ENCODE assay signal across 8 cellular contexts in the genomic region with DNA sequence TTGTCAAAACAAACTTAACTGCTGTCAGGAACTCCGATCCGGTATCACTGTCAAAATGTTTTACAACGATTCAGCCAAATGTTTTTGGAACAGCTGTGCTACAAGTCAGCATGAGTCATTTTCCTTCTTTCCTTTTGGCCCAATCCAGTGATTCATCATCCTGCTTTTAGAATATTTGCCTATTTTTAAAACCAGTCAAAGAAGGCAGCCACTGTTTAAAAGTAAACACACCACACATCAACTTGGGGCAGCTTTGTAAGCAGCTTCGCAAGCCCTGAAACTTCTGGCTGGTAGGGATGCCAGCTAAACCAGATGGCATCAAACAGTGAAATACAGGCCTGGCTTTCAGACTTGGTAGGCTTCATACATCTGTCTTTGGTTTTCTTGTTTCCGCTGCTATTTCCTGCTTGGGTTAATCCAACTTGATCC. TPM values are rescaled to one million over a fixed set of nuclear protein-coding genes. Genes with fewer than 3 reads are reported as not detected.
A peak's percentile ranks its signal among the peaks of the same experiment; 100 is the strongest.
DNase-seq lines count a peak whose midpoint lies in the region; ATAC-seq and TF ChIP-seq lines count a peak whose summit lies in the region.

No MANE protein-coding gene starts in this region.

- ATAC-seq in HG02840 (IDR thresholded peaks at IDR 0.05; ENCODE audit: low FRiP score, unreplicated experiment) = no peak
- no peak for ATAC-seq in HG03159 (IDR thresholded peaks at IDR 0.05; ENCODE audit: unreplicated experiment)

- POLR2A ChIA-PET in A673 (lab: Charles Lee; ENCODE audit: low non-redundant PET) (no interaction called here), MCF 10A (lab: Yijun Ruan, JAX) (interaction anchor here (0.6 to 5.2 kb wide), 36 partner anchors 7 to 646 kb away, joined by 3 to 61 read pairs (median 5); partner anchors contain the start of genes BACH1, CCT8 and MAP3K7CL)

- no peaks in the 10 kb centered on the region for H3K27me3 Mint-ChIP-seq in MCF 10A (ENCODE audit: insufficient read depth, unreplicated experiment)

- peak overlapping the region; percentile 92 for H3K27ac Mint-ChIP-seq in MCF 10A (ENCODE audit: low read depth, unreplicated experiment)

- peak overlapping the region; percentile 39 for H3K4me3 Mint-ChIP-seq in MCF 10A (ENCODE audit: unreplicated experiment)

- DNase-seq in A673 (ENCODE audit: low spot score) = peak; percentile 96
- DNase-seq in HS-27A (ENCODE audit: low read depth) = peak; percentile 93
- peak; percentile 91 for DNase-seq in MCF 10A (ENCODE audit: unreplicated experiment)
- peak; percentile 90 to 96 for DNase-seq in lung microvascular endothelial cell (ENCODE audit: low read depth in 2 of 2)
- DNase-seq in OCI-M1 (lab: John Stamatoyannopoulos, UW) = no peak
- no peak for DNase-seq in GM19238 (ENCODE audit: insufficient read length, low spot score)

- H3K4me3 ChIP-seq in A673 (ENCODE audit: low read depth, low read length, poor library complexity, severe bottlenecking) = peak overlapping the region; percentile 7

- BruUV-seq in A673 (replicated peaks; lab: Mats Ljungman, UMichigan) = no TSS peak
- TSS peak; percentile 66 for BruUV-seq in MCF 10A (replicated peaks; lab: Mats Ljungman, UMichigan)

- peaks cover 23% of the 10 kb centered on the region for H3K4me1 Mint-ChIP-seq in MCF 10A (ENCODE audit: insufficient read depth, unreplicated experiment)

- H3K9me3 Mint-ChIP-seq in MCF 10A (ENCODE audit: unreplicated experiment) = no peaks in the 10 kb centered on the region

- no peaks in the 10 kb centered on the region for H3K36me3 Mint-ChIP-seq in MCF 10A (ENCODE audit: insufficient read depth, unreplicated experiment)

- intact Hi-C loops in A673 (cut with micrococcal nuclease; ENCODE audit: unreplicated experiment) (loop anchor here (1.0 kb wide), 1 partner anchor 28 kb away; no protein-coding TSS in a partner anchor), MCF 10A (cut with micrococcal nuclease) (loop anchor here (1.0 to 5.0 kb wide), 2 partner anchors 18 to 53 kb away; no protein-coding TSS in a partner anchor)

- CTCF ChIA-PET in A673 (lab: Charles Lee) = interaction anchor here (1.1 to 1.4 kb wide), 2 partner anchors 28 to 228 kb away, joined by 3 read pairs; no protein-coding TSS in a partner anchor
- CTCF ChIA-PET in MCF 10A (lab: Yijun Ruan, JAX) = interaction anchor here (0.8 to 2.7 kb wide), 11 partner anchors 10 to 226 kb away, joined by 3 to 17 read pairs (median 6); partner anchors contain the start of gene MAP3K7CL

- H3K27ac ChIP-seq in A673 (ENCODE audit: low read depth, low read length, poor library complexity, severe bottlenecking) = peak overlapping the region; percentile 82

- no peaks in the 10 kb centered on the region for H3K27me3 ChIP-seq in A673 (replicated peaks; ENCODE audit: insufficient read depth, low read depth, low read length, poor library complexity)

- H3K4me1 ChIP-seq in A673 (ENCODE audit: insufficient read depth, low read length, poor library complexity, severe bottlenecking) = peaks cover 42% of the 10 kb centered on the region

- no peak for TF ChIP-seq CTCF in A673 (conservative IDR thresholded peaks at IDR 0.05; ENCODE audit: low read depth, low read length)
- no peak for TF ChIP-seq CTCF in MCF 10A (IDR thresholded peaks at IDR 0.05; ENCODE audit: unreplicated experiment)

- H3K36me3 ChIP-seq in A673 (ENCODE audit: insufficient read depth, low read length, poor library complexity, severe bottlenecking) = no peaks in the 10 kb centered on the region

- no peaks in the 10 kb centered on the region for H3K9me3 ChIP-seq in A673 (ENCODE audit: low read depth, low read length, poor library complexity, severe bottlenecking)

RNA-seq across cellular contexts. Expression of gene MAP3K7CL, which starts 14.9 kb away (rescaled TPM):
- total RNA-seq in A673 (2021) = 2.2 and 3.1 TPM in 2 replicates
- total RNA-seq in MCF 10A (2022) = 4.9 and 6.3 TPM in 2 replicates
- 2.2 and 3.0 TPM in 2 replicates for total RNA-seq in lung microvascular endothelial cell

Comparison
In these comparisons a context has a peak if more than half of its experiments do, and no peak if none do; other contexts are left out.
1. DNase-seq: peak in A673 (single experiment), HS-27A (single experiment), MCF 10A (single experiment) and lung microvascular endothelial cell (2 of 2); none in OCI-M1 (single experiment) and GM19238 (single experiment).